Comparison of ENCODE assay signal across 10 cellular contexts in genomic region chr5:71924980-71925379, GRCh38.
DNase-seq lines count a peak whose midpoint lies in the region; ATAC-seq and TF ChIP-seq lines count a peak whose summit lies in the region.
"Had no signal": no experiment of that assay in that cellular context is flagged by ENCODE, and none has a peak within 500 bp of the region (broad histone marks: within the 10 kb centered on the region; RNA-seq: fewer than 3 reads in every experiment).

No MANE protein-coding gene starts in this region.

- H3K9me2 ChIP-seq in SK-N-SH = no peaks in the 10 kb centered on the region

- H3K27me3 ChIP-seq in SK-N-SH (ENCODE audit: insufficient read depth) = no peaks in the 10 kb centered on the region
- H3K27me3 ChIP-seq in thoracic aorta (replicated peaks; ENCODE audit: insufficient read depth) = no peaks in the 10 kb centered on the region
- H3K27me3 ChIP-seq in psoas muscle (ENCODE audit: insufficient read depth in 3 of 3, low read length in 2 of 3) = no peaks in the 10 kb centered on the region
- H3K27me3 ChIP-seq: neutrophil had no signal

- TF ChIP-seq RAD21 in SK-N-SH (IDR thresholded peaks at IDR 0.05; ENCODE audit: low read length) = no peak

- H3K27ac ChIP-seq in SK-N-SH (ENCODE audit: low read depth in 2 of 2, low read length in 1 of 2) (peak overlapping the region; percentile 82 to 86), thoracic aorta (peak overlapping the region; percentile 79 to 80), psoas muscle (no peak overlapping the region)
- H3K27ac ChIP-seq: neutrophil had no signal

- peaks cover 2 to 33% of the 10 kb centered on the region in 2 experiments for H3K4me1 ChIP-seq in SK-N-SH (ENCODE audit: control insufficient read depth in 1 of 2, insufficient read depth in 2 of 2, low read depth in 1 of 2, low read length in 1 of 2)
- peaks cover 22 to 42% of the 10 kb centered on the region in 2 donors for H3K4me1 ChIP-seq in thoracic aorta (ENCODE audit: control insufficient read depth in 1 of 2, low read depth in 2 of 2)
- H3K4me1 ChIP-seq in psoas muscle = no peaks in the 10 kb centered on the region

- peak overlapping the region; percentile 55 for H3K9ac ChIP-seq in SK-N-SH

- CTCF ChIA-PET in SK-N-SH (lab: Yijun Ruan, JAX) = no interaction called here

- ATAC-seq in thoracic aorta (ENCODE audit: insufficient number of reproducible peaks, low FRiP score, low read depth) = no peak
- ATAC-seq in GM21576 (IDR thresholded peaks at IDR 0.05; ENCODE audit: unreplicated experiment) = no peak
- ATAC-seq in psoas muscle = no peak

- H3F3A ChIP-seq in SK-N-SH (replicated peaks; ENCODE audit: insufficient read depth) = peaks cover 24% of the 10 kb centered on the region

- H3K4me3 ChIP-seq in SK-N-SH (ENCODE audit: low read depth in 2 of 2, low read length in 1 of 2) (no peak overlapping the region), fibroblast of pulmonary artery (replicated peaks; ENCODE audit: low read depth, low read length) (no peak overlapping the region), thoracic aorta (no peak overlapping the region), psoas muscle (no peak overlapping the region)

- H3K9me3 ChIP-seq in SK-N-SH = no peaks in the 10 kb centered on the region
- no peaks in the 10 kb centered on the region for H3K9me3 ChIP-seq in thoracic aorta
- no peaks in the 10 kb centered on the region for H3K9me3 ChIP-seq in psoas muscle
- H3K9me3 ChIP-seq: neutrophil had no signal

- H3K36me3 ChIP-seq in SK-N-SH (replicated peaks in 1 of 2; ENCODE audit: control insufficient read depth in 1 of 2, insufficient read depth in 2 of 2, low read length in 1 of 2) (no peaks in the 10 kb centered on the region), thoracic aorta (no peaks in the 10 kb centered on the region), psoas muscle (ENCODE audit: insufficient read depth in 1 of 2, low read depth in 1 of 2) (no peaks in the 10 kb centered on the region)
- H3K36me3 ChIP-seq: neutrophil had no signal

- H3K79me2 ChIP-seq in SK-N-SH (ENCODE audit: insufficient read depth) = no peaks in the 10 kb centered on the region

- H4K20me1 ChIP-seq in SK-N-SH (ENCODE audit: insufficient read depth) = no peaks in the 10 kb centered on the region

- 0 out of 4 replicates have a peak, but pooled peaks of 1 of the 2 experiments have one; percentile 14 for TF ChIP-seq EP300 in SK-N-SH (IDR thresholded peaks at IDR 0.05; ENCODE audit: borderline replicate concordance in 1 of 2, low read depth in 1 of 2, low read length in 1 of 2)

- TF ChIP-seq CTCF in SK-N-SH (IDR thresholded peaks at IDR 0.05) (no peak), fibroblast of pulmonary artery (IDR thresholded peaks at IDR 0.05; ENCODE audit: low read length, missing control alignments) (no peak), thoracic aorta (IDR thresholded peaks at IDR 0.05) (no peak), psoas muscle (IDR thresholded peaks at IDR 0.05) (no peak)

- peak overlapping the region; percentile 52; the same call in 1 of the 2 replicates for H2AFZ ChIP-seq in SK-N-SH (ENCODE audit: low read depth)

- POLR2A ChIA-PET in SK-N-SH (lab: Yijun Ruan, JAX) = no interaction called here

- intact Hi-C loops in psoas muscle (cut with DNase I) = no loop called here

- 49% methylated on average over 3 of the region's 3 CpGs for WGBS in SK-N-SH (ENCODE audit: low lambda C conversion rate)
- WGBS in psoas muscle, 3 donors = 39 to 46% (median 44%) methylated on average over 3 of the region's 3 CpGs

- DNase-seq in NCI-H345 (lab: John Stamatoyannopoulos, UW) (peak; percentile 18), NCI-H345 treated with DMSO at 0.1 percent for 48 hours (lab: John Stamatoyannopoulos, UW; ENCODE audit: unreplicated experiment) (no peak), SK-N-SH (no peak), fibroblast of pulmonary artery (ENCODE audit: low read depth) (peak; percentile 72), thoracic aorta (ENCODE audit: low spot score) (no peak), psoas muscle (no peak)
- DNase-seq in activated T-cell treated with anti-CD3 and anti-CD28 coated beads, Interleukin-2, amount 50 U/mL, for 48 hours = no peak
- DNase-seq: AML-193 had no signal

- peak overlapping the region; percentile 36 for H3K4me2 ChIP-seq in SK-N-SH

TF ChIP-seq in SK-N-SH, 30 proteins besides CTCF, POLR2A, EP300 and RAD21:
- TF ChIP-seq TEAD4 (IDR thresholded peaks at IDR 0.05; ENCODE audit: borderline replicate concordance, insufficient read depth) = no peak
- TF ChIP-seq, protein P1, sequence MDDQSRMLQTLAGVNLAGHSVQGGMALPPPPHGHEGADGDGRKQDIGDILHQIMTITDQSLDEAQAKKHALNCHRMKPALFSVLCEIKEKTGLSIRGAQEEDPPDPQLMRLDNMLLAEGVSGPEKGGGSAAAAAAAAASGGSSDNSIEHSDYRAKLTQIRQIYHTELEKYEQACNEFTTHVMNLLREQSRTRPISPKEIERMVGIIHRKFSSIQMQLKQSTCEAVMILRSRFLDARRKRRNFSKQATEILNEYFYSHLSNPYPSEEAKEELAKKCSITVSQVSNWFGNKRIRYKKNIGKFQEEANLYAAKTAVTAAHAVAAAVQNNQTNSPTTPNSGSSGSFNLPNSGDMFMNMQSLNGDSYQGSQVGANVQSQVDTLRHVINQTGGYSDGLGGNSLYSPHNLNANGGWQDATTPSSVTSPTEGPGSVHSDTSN (IDR thresholded peaks at IDR 0.05) = peak; percentile 63

Comparison
In these comparisons a context has a peak if more than half of its experiments do, and no peak if none do; other contexts are left out.
1. DNase-seq: peak in NCI-H345 (single experiment) and fibroblast of pulmonary artery (single experiment); none in NCI-H345 treated with DMSO at 0.1 percent for 48 hours (single experiment), SK-N-SH (single experiment), thoracic aorta (single experiment), activated T-cell treated with anti-CD3 and anti-CD28 coated beads, Interleukin-2, amount 50 U/mL, for 48 hours (0 of 2) and psoas muscle (0 of 2).